In genomic region chr9:110251770-110252169, GRCh38 we compare ENCODE assay signal across 15 cellular contexts. TPM values are rescaled to one million over a fixed set of nuclear protein-coding genes. Genes with fewer than 3 reads are reported as not detected.
"Had no signal": no experiment of that assay in that cellular context is flagged by ENCODE, and none has a peak within 500 bp of the region (broad histone marks: within the 10 kb centered on the region; RNA-seq: fewer than 3 reads in every experiment).

No MANE protein-coding gene starts in this region.

RNA-seq across cellular contexts. Expression of gene C9orf152, which starts 43.8 kb away (rescaled TPM):
- total RNA-seq: dermis blood vessel endothelial cell; endothelial cell of umbilical vein; epithelial cell of proximal tubule; esophagus muscularis mucosa; fibroblast of villous mesenchyme; frontal cortex; left ventricle myocardium inferior; mesothelial cell of epicardium; natural killer cell treated with Interleukin-12 subunit alpha and Interleukin-12 subunit beta and Interleukin-15 and Interleukin-18, amount 100 ng/mL, for 72 hours; psoas muscle; renal cortical epithelial cell; right cardiac atrium; sigmoid colon; skeletal muscle tissue had no signal
- polyA plus RNA-seq: endothelial cell of umbilical vein, immature natural killer cell, right cardiac atrium had no signal
